Comparison of ENCODE assay signal across 10 cellular contexts in the genomic region with DNA sequence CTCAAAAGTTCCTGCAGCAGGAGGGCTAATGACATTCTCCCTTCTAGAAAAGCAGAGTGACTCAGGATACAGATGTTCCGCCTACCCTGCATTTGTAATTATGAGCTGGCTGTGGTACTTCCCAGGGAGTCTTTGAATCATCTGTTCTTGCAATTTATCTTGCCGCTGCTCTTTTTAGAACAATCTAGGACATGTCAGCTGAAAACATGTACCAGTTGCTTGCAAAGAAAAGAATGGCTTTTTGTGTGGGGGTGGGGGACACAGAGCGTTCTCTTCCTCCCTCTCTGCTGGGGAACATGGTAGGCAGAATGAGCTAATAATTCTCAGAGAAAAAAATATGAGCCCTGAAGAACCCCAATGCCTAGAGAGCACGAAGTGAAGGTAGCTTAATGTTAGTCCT. TPM values are rescaled to one million over a fixed set of nuclear protein-coding genes. Genes with fewer than 3 reads are reported as not detected.
DNase-seq lines count a peak whose midpoint lies in the region; ATAC-seq, FAIRE-seq and TF ChIP-seq lines count a peak whose summit lies in the region.
"Had no signal": no experiment of that assay in that cellular context is flagged by ENCODE, and none has a peak within 500 bp of the region (broad histone marks: within the 10 kb centered on the region; RNA-seq: fewer than 3 reads in every experiment).

No MANE protein-coding gene starts in this region.

- no TSS peak for BruUV-seq in HepG2 (replicated peaks; lab: Mats Ljungman, UMichigan)

- peaks cover 0 to 5% of the 10 kb centered on the region in 2 donors for H3K4me1 Mint-ChIP-seq in effector memory CD8-positive, alpha-beta T cell (ENCODE audit: low read depth in 2 of 2)

- intact Hi-C loops in HepG2 (cut with micrococcal nuclease; ENCODE audit: unreplicated experiment) (loop anchor here (2.0 to 10.0 kb wide), 2 partner anchors 51 to 121 kb away; partner anchors contain the start of genes ISCA1 and TUT7), transverse colon (cut with DNase I; ENCODE audit: low total_unique reads) (no loop called here)

- H3K4me1 ChIP-seq in HepG2 (ENCODE audit: insufficient read depth, low read length) (peaks cover 63% of the 10 kb centered on the region), transverse colon (peaks cover 4 to 17% (median 9%) of the 10 kb centered on the region in 4 donors)

- H3K27me3 Mint-ChIP-seq in effector memory CD8-positive, alpha-beta T cell = peaks cover 30 to 38% of the 10 kb centered on the region in 2 donors

- H3K9me3 ChIP-seq in HepG2 (ENCODE audit: low read length) = no peaks in the 10 kb centered on the region
- H3K9me3 ChIP-seq in transverse colon = no peaks in the 10 kb centered on the region
- H3K9me3 ChIP-seq: neutrophil had no signal

- no peaks in the 10 kb centered on the region for H3K79me2 ChIP-seq in HepG2 (ENCODE audit: insufficient read depth, low read length)

- H3K27me3 ChIP-seq in HepG2 (ENCODE audit: control insufficient read depth in 1 of 2, insufficient read depth in 2 of 2, low read length in 2 of 2) (no peaks in the 10 kb centered on the region), transverse colon (no peaks in the 10 kb centered on the region)

- H3K27ac ChIP-seq in angular gyrus (ENCODE audit: low read depth, low read length) = peak overlapping the region; percentile 74
- peak overlapping the region; percentile 59 for H3K27ac ChIP-seq in HepG2 (ENCODE audit: extremely low read length, insufficient read depth, low read length)
- H3K27ac ChIP-seq in transverse colon = peak overlapping the region in 3 of 4 donors; percentile 34 to 69 (median 38)
- H3K27ac ChIP-seq: neutrophil had no signal

- no peaks in the 10 kb centered on the region for H3K9me3 Mint-ChIP-seq in effector memory CD8-positive, alpha-beta T cell
- H3K9me3 Mint-ChIP-seq: T-helper 1 cell treated with Interleukin-12 subunit alpha and Interleukin-12 subunit beta and Interleukin-4 antibody, amounts not matched to agents 30 μg/mL and 1 μg/mL, for 36 hours had no signal

- H3K4me2 ChIP-seq in HepG2 (ENCODE audit: low read depth, low read length) = peak overlapping the region; percentile 86

- 0 out of 4 replicates have a peak, but pooled peaks of 1 of the 2 experiments have one; percentile 15 for TF ChIP-seq EP300 in HepG2 (IDR thresholded peaks at IDR 0.05; ENCODE audit: low read depth in 2 of 2, low read length in 2 of 2)
- no peak for TF ChIP-seq EP300 in HepG2 (CRISPR knock-in tag; IDR thresholded peaks at IDR 0.05; ENCODE audit: borderline replicate concordance)
- TF ChIP-seq EP300 in transverse colon (IDR thresholded peaks at IDR 0.05; ENCODE audit: low read depth) = no peak

- POLR2A ChIA-PET in HepG2 (lab: Yijun Ruan, JAX) = interaction anchor here (1.2 to 2.9 kb wide), 7 partner anchors 10 to 1165 kb away, joined by 3 to 15 read pairs (median 6); partner anchors contain the start of gene ISCA1

- peak overlapping the region; percentile 13; the same call in 1 of the 2 replicates for H3K9ac ChIP-seq in HepG2 (ENCODE audit: insufficient read depth, low read depth, low read length)

- in situ Hi-C loops in HepG2 (cut with HindIII; ENCODE audit: extremely low pct_ligation_motif_present, low pct_unique_long_range_greater_than_20kb) (loop anchor here (25.0 kb wide), 1 partner anchor 1256 kb away; no protein-coding TSS in a partner anchor), transverse colon (cut with MboI; ENCODE audit: low pct_ligation_motif_present in 1 of 4, low pct_unique_long_range_greater_than_20kb in 1 of 4, low sequenced_read_pairs in 3 of 4) (loop anchor here in 2 of 4 donors (25.0 kb wide), 1 partner anchor 1256 kb away; no protein-coding TSS in a partner anchor)

- ATAC-seq in HepG2 = peak; percentile 65
- ATAC-seq in effector memory CD8-positive, alpha-beta T cell (replicated peaks) = no peak
- ATAC-seq in GM18511 (IDR thresholded peaks at IDR 0.05; ENCODE audit: unreplicated experiment) = no peak
- ATAC-seq in HG03442 (IDR thresholded peaks at IDR 0.05; ENCODE audit: unreplicated experiment) = no peak

- TF ChIP-seq POLR2A in HepG2 (IDR thresholded peaks at IDR 0.05; ENCODE audit: insufficient read depth in 1 of 2, low read depth in 2 of 2, low read length in 2 of 2) = no peak
- TF ChIP-seq POLR2A in transverse colon (IDR thresholded peaks at IDR 0.05) = no peak

- no peak overlapping the region for H3K4me3 Mint-ChIP-seq in effector memory CD8-positive, alpha-beta T cell
- H3K4me3 Mint-ChIP-seq: T-helper 1 cell treated with Interleukin-12 subunit alpha and Interleukin-12 subunit beta and Interleukin-4 antibody, amounts not matched to agents 30 μg/mL and 1 μg/mL, for 36 hours had no signal

- H3K36me3 Mint-ChIP-seq in effector memory CD8-positive, alpha-beta T cell (ENCODE audit: insufficient read depth) = no peaks in the 10 kb centered on the region

- no peak for TF ChIP-seq CTCF in HepG2 (CRISPR knock-in tag; IDR thresholded peaks at IDR 0.05)
- no peak for TF ChIP-seq CTCF in transverse colon (IDR thresholded peaks at IDR 0.05)

- H3K27ac Mint-ChIP-seq in effector memory CD8-positive, alpha-beta T cell = no peak overlapping the region
- H3K27ac Mint-ChIP-seq: T-helper 1 cell treated with Interleukin-12 subunit alpha and Interleukin-12 subunit beta and Interleukin-4 antibody, amounts not matched to agents 30 μg/mL and 1 μg/mL, for 36 hours had no signal

- CTCF ChIA-PET in HepG2 (lab: Yijun Ruan, JAX; ENCODE audit: low intra/inter-chr PET ratio, low total read pairs) = no interaction called here

- no peak overlapping the region for H2AFZ ChIP-seq in HepG2 (ENCODE audit: low read length)

- H3K36me3 ChIP-seq in HepG2 (replicated peaks in 1 of 2; ENCODE audit: control insufficient read depth in 1 of 2, insufficient read depth in 2 of 2, low read length in 2 of 2) (no peaks in the 10 kb centered on the region), transverse colon (no peaks in the 10 kb centered on the region)
- H3K36me3 ChIP-seq: neutrophil had no signal

- H4K20me1 ChIP-seq in HepG2 (ENCODE audit: insufficient read depth, low read length) = no peaks in the 10 kb centered on the region

- DNase-seq in activated T-cell treated with anti-CD3 and anti-CD28 coated beads for 24 hours (ENCODE audit: low read depth) (peak; percentile 20), HepG2 (ENCODE audit: low spot score) (peak; percentile 53), transverse colon (no peak)
- no peak for DNase-seq in activated T-cell treated with anti-CD3 and anti-CD28 coated beads, Interleukin-2, amount 50 U/mL, for 1 hour
- DNase-seq in effector memory CD8-positive, alpha-beta T cell = no peak

- peak; percentile 34 for FAIRE-seq in HepG2 (lab: Jason Lieb, UNC)

- 0% methylated on average over 4 of the region's 4 CpGs for WGBS in HepG2 (ENCODE audit: low lambda C conversion rate)
- 41 to 48% methylated on average over 4 of the region's 4 CpGs for WGBS in transverse colon (ENCODE audit: low coverage in 1 of 2), 2 donors

- H3K4me3 ChIP-seq in HepG2 (replicated peaks in 1 of 3; ENCODE audit: insufficient read depth in 1 of 3, low read depth in 2 of 3, low read length in 3 of 3) = peak overlapping the region in 2 of 3 experiments; percentile 32 to 47; a peak in 3 of 6 replicates
- H3K4me3 ChIP-seq in transverse colon = no peak overlapping the region

- no peak for TF ChIP-seq RAD21 in HepG2 (CRISPR knock-in tag; IDR thresholded peaks at IDR 0.05)

TF ChIP-seq in HepG2, 621 proteins besides CTCF, POLR2A, EP300 and RAD21 (continues in another document):
- TF ChIP-seq GABPA (IDR thresholded peaks at IDR 0.05; ENCODE audit: low read depth, low read length) (no peak), GABPA (CRISPR knock-in tag; IDR thresholded peaks at IDR 0.05; ENCODE audit: low read depth) (no peak), TBX2 (CRISPR knock-in tag; IDR thresholded peaks at IDR 0.05; ENCODE audit: borderline replicate concordance) (peak; percentile 34; the same call in 1 of the 2 replicates), MAZ (IDR thresholded peaks at IDR 0.05; ENCODE audit: borderline replicate concordance, low read depth, low read length) (no peak), MAZ (CRISPR knock-in tag; IDR thresholded peaks at IDR 0.05; ENCODE audit: low read depth) (0 out of 2 replicates have a peak, but pooled peaks have one; percentile 8), HOXA3 (CRISPR knock-in tag; IDR thresholded peaks at IDR 0.05) (0 out of 2 replicates have a peak, but pooled peaks have one; percentile 10), TCF7 (IDR thresholded peaks at IDR 0.05; ENCODE audit: low read depth) (peak; percentile 29), TFAP4 (IDR thresholded peaks at IDR 0.05; ENCODE audit: borderline replicate concordance, low read depth) (peak; percentile 18; the same call in 1 of the 2 replicates)

RNA-seq across cellular contexts. Expression of gene TUT7, which starts 51.7 kb away (rescaled TPM):
- total RNA-seq in HepG2 (2016; rRNA removed; fragmentation: Illumina TruSeq; extraction: Trizol) = 19.4 and 21.3 TPM in 2 replicates
- 8.5 and 9.6 TPM in 2 replicates for total RNA-seq in HepG2 (2016; cell fraction: cytosol; rRNA removed; fragmentation: Illumina TruSeq; extraction: Trizol; ENCODE audit: low read depth)
- 18.9 and 21.1 TPM in 2 replicates for total RNA-seq in HepG2 (2016; cell fraction: insoluble cytoplasmic fraction; rRNA removed; fragmentation: Illumina TruSeq; extraction: Trizol)
- total RNA-seq in HepG2 (2016; cell fraction: membrane; rRNA removed; fragmentation: Illumina TruSeq; extraction: Trizol) = 5.5 and 6.8 TPM in 2 replicates
- total RNA-seq in HepG2 (2016; cell fraction: nucleus; rRNA removed; fragmentation: Illumina TruSeq; extraction: Trizol) = 33.9 and 41.9 TPM in 2 replicates
- 10.4 and 12.0 TPM in 2 replicates for polyA plus RNA-seq in HepG2 (2011; rRNA removed)
- 5.1 and 6.7 TPM in 2 replicates for polyA plus RNA-seq in HepG2 (2011; cell fraction: cytosol; rRNA removed)
- polyA plus RNA-seq in HepG2 (2011; cell fraction: nucleus; rRNA removed) = 12.3 and 18.3 TPM in 2 replicates
- 11.4 and 12.9 TPM in 2 replicates for polyA plus RNA-seq in HepG2 (2012)
- polyA plus RNA-seq in HepG2 (2016; cell fraction: cytosol; fragmentation: Illumina TruSeq; extraction: Trizol; ENCODE audit: low read depth) = 1.2 TPM in 2 replicates
- polyA plus RNA-seq in HepG2 (2016; cell fraction: insoluble cytoplasmic fraction; fragmentation: Illumina TruSeq; extraction: Trizol; ENCODE audit: low read depth) = 12.1 and 13.2 TPM in 2 replicates
- 2.0 and 3.0 TPM in 2 replicates for polyA plus RNA-seq in HepG2 (2016; cell fraction: membrane; fragmentation: Illumina TruSeq; extraction: Trizol; ENCODE audit: low read depth)
- polyA plus RNA-seq in HepG2 (2016; cell fraction: nucleus; fragmentation: Illumina TruSeq; extraction: Trizol; ENCODE audit: insufficient read depth, low read depth) = 21.4 and 24.7 TPM in 2 replicates
- 6.9 and 11.9 TPM in 2 replicates for polyA minus RNA-seq in HepG2 (2011; rRNA and poly(A)+ RNA removed; ENCODE audit: low replicate concordance)
- polyA minus RNA-seq in HepG2 (2011; cell fraction: cytosol; rRNA and poly(A)+ RNA removed) = 9.5 and 12.2 TPM in 2 replicates
- 130 and 161 TPM in 2 replicates for polyA minus RNA-seq in HepG2 (2011; cell fraction: nucleus; rRNA and poly(A)+ RNA removed)
- total RNA-seq in transverse colon = 10 to 100 TPM; 29.5 to 72.9 (median 43.0) TPM

Comparison
In these comparisons a context has a peak if more than half of its experiments do, and no peak if none do; other contexts are left out.
1. DNase-seq: peak in activated T-cell treated with anti-CD3 and anti-CD28 coated beads for 24 hours (single experiment) and HepG2 (single experiment); none in activated T-cell treated with anti-CD3 and anti-CD28 coated beads, Interleukin-2, amount 50 U/mL, for 1 hour (single experiment), transverse colon (single experiment) and effector memory CD8-positive, alpha-beta T cell (0 of 3).
2. H3K4me3 ChIP-seq: peak in HepG2 (2 of 3); none in transverse colon (0 of 4).
3. Peak in every context shown above with its lines, with median percentiles within 50 percentile points of each other: H3K27ac ChIP-seq.